ENCODE assay signal across 20 cellular contexts in genomic region chr3:15844889-15845288, GRCh38.
"Had no signal": no experiment of that assay in that cellular context is flagged by ENCODE, and none has a peak within 500 bp of the region (broad histone marks: within the 10 kb centered on the region; RNA-seq: fewer than 3 reads in every experiment).

No MANE protein-coding gene starts in this region.

- H3K27me3 Mint-ChIP-seq: natural killer cell treated with Interleukin-12 subunit alpha and Interleukin-12 subunit beta and Interleukin-15 and Interleukin-18, amount 100 ng/mL, for 72 hours had no signal

- H3K9me3 ChIP-seq: SJSA1, upper lobe of right lung had no signal

- H3K27ac Mint-ChIP-seq: activated naive CD4-positive, alpha-beta T cell treated with anti-CD3 and anti-CD28 coated beads for 36 hours; natural killer cell treated with Interleukin-12 subunit alpha and Interleukin-12 subunit beta and Interleukin-15 and Interleukin-18, amount 100 ng/mL, for 72 hours had no signal

- H3K36me3 ChIP-seq: breast epithelium, gastroesophageal sphincter, left ventricle myocardium inferior, SJSA1, stomach, tibial artery, upper lobe of right lung had no signal

- H3K4me3 Mint-ChIP-seq: activated naive CD4-positive, alpha-beta T cell treated with anti-CD3 and anti-CD28 coated beads for 36 hours; natural killer cell treated with Interleukin-12 subunit alpha and Interleukin-12 subunit beta and Interleukin-15 and Interleukin-18, amount 100 ng/mL, for 72 hours had no signal

- H3K4me1 ChIP-seq: breast epithelium, gastroesophageal sphincter, SJSA1, upper lobe of right lung had no signal

- H3K27me3 ChIP-seq: breast epithelium, gastroesophageal sphincter, hepatocyte, SJSA1, stomach, tibial artery, upper lobe of right lung had no signal

- H3K4me3 ChIP-seq: breast epithelium, gastroesophageal sphincter, hepatocyte, left ventricle myocardium inferior, lung, mucosa of descending colon, SJSA1, skin epidermis, stomach, tibial artery, upper lobe of right lung had no signal

- ATAC-seq: gastroesophageal sphincter; mucosa of descending colon; natural killer cell treated with Interleukin-12 subunit alpha and Interleukin-12 subunit beta and Interleukin-15 and Interleukin-18, amount 100 ng/mL, for 72 hours; sciatic nerve; upper lobe of right lung had no signal

- H3K27ac ChIP-seq: breast epithelium, gastroesophageal sphincter, hepatocyte, left ventricle myocardium inferior, SJSA1, skin epidermis, stomach, tibial artery, upper lobe of right lung had no signal

- DNase-seq: activated effector memory CD4-positive, alpha-beta T cell treated with anti-CD3 and anti-CD28 coated beads, Interleukin-2, amount 50 U/mL, for 16 hours; activated naive CD4-positive, alpha-beta T cell treated with anti-CD3 and anti-CD28 coated beads for 36 hours; central memory CD4-positive, alpha-beta T cell; islet precursor cell; left ventricle myocardium inferior; mesendoderm; mucosa of descending colon; retina; stomach; T-helper 2 cell; tibial artery; upper lobe of right lung had no signal
